In genomic region chr1:157626099-157626498, GRCh38 we compare ENCODE assay signal across 9 cellular contexts. TPM values are rescaled to one million over a fixed set of nuclear protein-coding genes. Genes with fewer than 3 reads are reported as not detected.
DNase-seq lines count a peak whose midpoint lies in the region; ATAC-seq, FAIRE-seq and TF ChIP-seq lines count a peak whose summit lies in the region.
"Had no signal": no experiment of that assay in that cellular context is flagged by ENCODE, and none has a peak within 500 bp of the region (broad histone marks: within the 10 kb centered on the region; RNA-seq: fewer than 3 reads in every experiment).

No MANE protein-coding gene starts in this region.

- TF ChIP-seq RAD21 in GM12878 (IDR thresholded peaks at IDR 0.05; ENCODE audit: insufficient read depth, low read depth, low read length) = peak; percentile 85

- WGBS in GM12878 (ENCODE audit: insufficient coverage, insufficient replicate concordance, low lambda C conversion rate, missing lambda C conversion rate) = 5% methylated on average over 2 of the region's 2 CpGs
- WGBS in esophagus squamous epithelium, 2 donors = 29 to 30% methylated on average over 2 of the region's 2 CpGs

- no peak overlapping the region for H2AFZ ChIP-seq in GM12878 (ENCODE audit: control insufficient read depth, low read depth, low read length)

- ATAC-seq in HG03045 (IDR thresholded peaks at IDR 0.05; ENCODE audit: unreplicated experiment) = peak; percentile 50
- ATAC-seq in GM12878 = peak; percentile 72
- no peak for ATAC-seq in omental fat pad (ENCODE audit: low FRiP score)
- ATAC-seq in GM21737 (IDR thresholded peaks at IDR 0.05; ENCODE audit: unreplicated experiment) = no peak

- in situ Hi-C loops in GM12878 (cut with MboI) = no loop called here

- BruUV-seq in GM12878 (replicated peaks; lab: Mats Ljungman, UMichigan) = no TSS peak

- intact Hi-C loops in GM12878 (cut with micrococcal nuclease; ENCODE audit: unreplicated experiment) (loop anchor here (1.0 kb wide), 1 partner anchor 46 kb away; no protein-coding TSS in a partner anchor), esophagus squamous epithelium (cut with DNase I) (no loop called here)

- no peak overlapping the region for H3K9ac ChIP-seq in GM12878 (ENCODE audit: control insufficient read depth, insufficient read depth, low read length)

- no peak overlapping the region for H3K27ac ChIP-seq in GM12878 (ENCODE audit: control insufficient read depth, insufficient read depth)
- H3K27ac ChIP-seq in esophagus squamous epithelium = no peak overlapping the region
- H3K27ac ChIP-seq: skin epidermis had no signal

- CTCF ChIA-PET in GM12878 (lab: Yijun Ruan, JAX) = interaction anchor here (0.8 to 13.9 kb wide), 7 partner anchors 9 to 260 kb away, joined by 3 to 223 read pairs (median 4); no protein-coding TSS in a partner anchor

- H3K4me1 ChIP-seq in GM12878 (ENCODE audit: control insufficient read depth, insufficient read depth, low read length) = no peaks in the 10 kb centered on the region
- H3K4me1 ChIP-seq in esophagus squamous epithelium = no peaks in the 10 kb centered on the region

- POLR2A ChIA-PET in GM12878 (lab: Charles Lee) = no interaction called here

- H3K27me3 ChIP-seq in GM12878 (replicated peaks in 1 of 2; ENCODE audit: control insufficient read depth in 2 of 2, insufficient read depth in 2 of 2, low read length in 1 of 2) (peaks cover 4 to 13% of the 10 kb centered on the region in 2 experiments; a peak in 2 of 4 replicates), esophagus squamous epithelium (peaks cover 0 to 7% (median 0%) of the 10 kb centered on the region in 4 donors)

- no peak for TF ChIP-seq EP300 in GM12878 (IDR thresholded peaks at IDR 0.05; ENCODE audit: borderline replicate concordance in 1 of 2, control insufficient read depth in 1 of 2, low read depth in 2 of 2, low read length in 2 of 2)

- TF ChIP-seq CTCF in GM12878 (IDR thresholded peaks at IDR 0.05 in 2 of 3, conservative IDR thresholded peaks at IDR 0.05 in 1 of 3; ENCODE audit: control insufficient read depth in 2 of 3, extremely low read depth in 1 of 3, insufficient read depth in 1 of 3, low read depth in 3 of 3, low read length in 3 of 3) (peak; percentile 45 to 71 (median 59); a peak in 5 of 6 replicates), omental fat pad (IDR thresholded peaks at IDR 0.05) (no peak), esophagus squamous epithelium (IDR thresholded peaks at IDR 0.05) (peak in 1 of 6 experiments; percentile 14)

- peak; percentile 73 for FAIRE-seq in GM12878 (lab: Jason Lieb, UNC)

- no peaks in the 10 kb centered on the region for H4K20me1 ChIP-seq in GM12878 (ENCODE audit: control insufficient read depth, insufficient read depth)

- no peaks in the 10 kb centered on the region for H3K9me3 ChIP-seq in GM12878 (replicated peaks; ENCODE audit: control insufficient read depth, insufficient read depth, low read length)
- H3K9me3 ChIP-seq in esophagus squamous epithelium = no peaks in the 10 kb centered on the region

- H3K4me3 ChIP-seq in GM12878 (no peak overlapping the region), esophagus squamous epithelium (no peak overlapping the region)
- H3K4me3 ChIP-seq: skin epidermis had no signal

- H3K79me2 ChIP-seq in GM12878 (ENCODE audit: control insufficient read depth, insufficient read depth, low read length) = no peaks in the 10 kb centered on the region

- no peaks in the 10 kb centered on the region for H3K36me3 ChIP-seq in GM12878 (ENCODE audit: control insufficient read depth in 2 of 2, insufficient read depth in 2 of 2, low read length in 1 of 2)
- H3K36me3 ChIP-seq in esophagus squamous epithelium = no peaks in the 10 kb centered on the region

- SMC1A ChIA-PET in GM12878 (lab: Charles Lee; ENCODE audit: uncharacterized antibody, unreplicated experiment) = interaction anchor here (1.1 to 2.8 kb wide), 7 partner anchors 43 to 131 kb away, joined by 3 to 29 read pairs (median 5); no protein-coding TSS in a partner anchor

- H3K4me2 ChIP-seq in GM12878 (ENCODE audit: control insufficient read depth, insufficient read depth) = no peak overlapping the region

- RAD21 ChIA-PET in GM12878 (lab: Charles Lee; ENCODE audit: unreplicated experiment) = interaction anchor here (1.9 to 4.3 kb wide), 2 partner anchors 38 to 46 kb away, joined by 4 to 34 read pairs; no protein-coding TSS in a partner anchor

- no peak for TF ChIP-seq POLR2A in GM12878 (IDR thresholded peaks at IDR 0.05; ENCODE audit: low read depth, low read length)
- no peak for TF ChIP-seq POLR2A in esophagus squamous epithelium (IDR thresholded peaks at IDR 0.05)

- peak; percentile 15 for DNase-seq in stimulated activated CD4-positive, alpha-beta T cell treated with anti-CD3 and anti-CD28 coated beads, Interleukin-1b, Interleukin-23, amount 100 ng/mL, for 48 hours
- DNase-seq in stimulated activated CD4-positive, alpha-beta T cell treated with anti-CD3 and anti-CD28 coated beads, Interleukin-4, amount 100 ng/mL, for 24 hours = no peak
- peak; percentile 12 for DNase-seq in GM12878 (ENCODE audit: low read depth, low spot score)
- DNase-seq in omental fat pad (ENCODE audit: low spot score) = no peak
- DNase-seq in esophagus squamous epithelium (lab: John Stamatoyannopoulos, UW) = no peak
- no peak for DNase-seq in NCI-H345 (lab: John Stamatoyannopoulos, UW)

TF ChIP-seq in GM12878, 131 proteins besides CTCF, POLR2A, EP300 and RAD21:
- 0 out of 2 replicates have a peak, but pooled peaks have one; percentile 22 for TF ChIP-seq JUNB (IDR thresholded peaks at IDR 0.05)
- no peak for TF ChIP-seq IRF3 (IDR thresholded peaks at IDR 0.05)
- TF ChIP-seq ATF3 (IDR thresholded peaks at IDR 0.05; ENCODE audit: borderline replicate concordance, extremely low read depth, low read depth, low read length) = no peak
- TF ChIP-seq SMC3 (IDR thresholded peaks at IDR 0.05; ENCODE audit: borderline replicate concordance, low read length) = peak; percentile 59

RNA-seq across cellular contexts. Expression of gene FCRL4, which starts 28.2 kb away (rescaled TPM):
- total RNA-seq in GM12878 (2013; cell fraction: nucleolus; rRNA removed) = 0.32 TPM in 1 of 2 replicates, not detected in the other
- 0.17 and 0.33 TPM in 2 replicates for total RNA-seq in GM12878 (2014; rRNA removed)
- 0.14 and 0.31 TPM in 2 replicates for total RNA-seq in GM12878 (2014; rRNA removed; fragmentation: Illumina TruSeq; extraction: Trizol)
- 0.35 and 0.38 TPM in 2 replicates for total RNA-seq in GM12878 (2021)
- polyA plus RNA-seq in GM12878 (2011; ENCODE audit: low read depth) = 0.31 TPM
- polyA plus RNA-seq in GM12878 (2011; rRNA removed) = 0.24 and 0.26 TPM in 2 replicates
- 0.22 and 0.28 TPM in 2 replicates for polyA plus RNA-seq in GM12878 (2011; cell fraction: cytosol; rRNA removed)
- 0.43 and 0.70 TPM in 2 replicates for polyA plus RNA-seq in GM12878 (2011; cell fraction: nucleus; rRNA removed)
- 0.42 and 0.69 TPM in 2 replicates for polyA plus RNA-seq in GM12878 (2012)
- 0.38 and 0.44 TPM in 2 replicates for polyA plus RNA-seq in GM12878 (2014; fragmentation: Illumina TruSeq; extraction: Trizol)
- under 1 TPM; 0.26 to 0.42 TPM for polyA plus RNA-seq in GM12878 (2014; fragmentation: Nextera tagmentation; extraction: Ambion mirVana)
- 0.11 and 0.22 TPM in 2 replicates for polyA plus RNA-seq in GM12878 (2014; rRNA removed)
- polyA plus RNA-seq in GM12878 (2016; fragmentation: Nextera tagmentation; extraction: Ambion mirVana) = under 1 TPM in 1 of 2 experiments, not detected in 1; 0.09 TPM
- 0.15 and 0.26 TPM in 2 replicates for polyA minus RNA-seq in GM12878 (2011; rRNA and poly(A)+ RNA removed)
- polyA minus RNA-seq in GM12878 (2011; cell fraction: cytosol; rRNA and poly(A)+ RNA removed) = not detected in 2 replicates
- 0.12 and 0.29 TPM in 2 replicates for polyA minus RNA-seq in GM12878 (2011; cell fraction: nucleus; rRNA and poly(A)+ RNA removed)
- not detected for total RNA-seq in omental fat pad
- not detected for total RNA-seq in esophagus squamous epithelium

Comparison
In these comparisons a context has a peak if more than half of its experiments do, and no peak if none do; other contexts are left out.
1. DNase-seq: peak in stimulated activated CD4-positive, alpha-beta T cell treated with anti-CD3 and anti-CD28 coated beads, Interleukin-1b, Interleukin-23, amount 100 ng/mL, for 48 hours (single experiment) and GM12878 (single experiment); none in stimulated activated CD4-positive, alpha-beta T cell treated with anti-CD3 and anti-CD28 coated beads, Interleukin-4, amount 100 ng/mL, for 24 hours (single experiment), omental fat pad (single experiment), esophagus squamous epithelium (single experiment) and NCI-H345 (single experiment).
2. ATAC-seq: peak in HG03045 (single experiment) and GM12878 (single experiment); none in omental fat pad (single experiment) and GM21737 (single experiment).
3. CTCF ChIP-seq: peak in GM12878 (3 of 3); none in omental fat pad (0 of 3).